8 cellular contexts compared by ENCODE assay signal in genomic region chr9:36102742-36103495, GRCh38. TPM values are rescaled to one million over a fixed set of nuclear protein-coding genes. Genes with fewer than 3 reads are reported as not detected.
DNase-seq lines count a peak whose midpoint lies in the region; ATAC-seq, FAIRE-seq and TF ChIP-seq lines count a peak whose summit lies in the region.

No MANE protein-coding gene starts in this region.

- DNase-seq in Daoy (ENCODE audit: low read depth): peak; percentile 89
- peak; percentile 52 for DNase-seq in NCI-H2196 treated with DMSO at 0.1 percent for 48 hours (lab: John Stamatoyannopoulos, UW; ENCODE audit: unreplicated experiment)
- DNase-seq in WTC11 (ENCODE audit: low spot score): peak; percentile 86
- DNase-seq in caudate nucleus (lab: John Stamatoyannopoulos, UW): peak in 55 of 61 donors; percentile 5 to 87 (median 46)
- peak; percentile 59 for DNase-seq in keratinocyte (ENCODE audit: low read depth, low spot score)
- peak; percentile 91 to 92 for DNase-seq in stimulated activated CD4-positive, alpha-beta T cell treated with anti-CD3 and anti-CD28 coated beads, Interleukin-2, amount 100 ng/mL, for 24 hours

- ATAC-seq in HG02642 (IDR thresholded peaks at IDR 0.05; ENCODE audit: poor library complexity, unreplicated experiment) (peak; percentile 74), WTC11 (peak; percentile 95), HG02870 (IDR thresholded peaks at IDR 0.05; ENCODE audit: unreplicated experiment) (no peak)

- H3K9ac ChIP-seq in keratinocyte (ENCODE audit: control insufficient read depth, extremely low read depth, insufficient read depth, low read length): no peak overlapping the region

- H3K4me2 ChIP-seq in keratinocyte (ENCODE audit: control insufficient read depth, extremely low read depth, insufficient read depth, low read depth, low read length): no peak overlapping the region

- H3K9me3 ChIP-seq in keratinocyte (ENCODE audit: control insufficient read depth, low read depth, low read length): no peaks in the 10 kb centered on the region

- no peaks in the 10 kb centered on the region for H3K27me3 Mint-ChIP-seq in WTC11 (ENCODE audit: low read depth)

- H3K27ac ChIP-seq in caudate nucleus (ENCODE audit: low read depth, low read length) (no peak overlapping the region), keratinocyte (ENCODE audit: control insufficient read depth, insufficient read depth, low read length) (peak overlapping the region; percentile 48)

- TF ChIP-seq CTCF in WTC11 (IDR thresholded peaks at IDR 0.05) (peak; percentile 49), keratinocyte (optimal IDR thresholded peaks at IDR 0.05 in 1 of 3, IDR thresholded peaks at IDR 0.05 in 1 of 3, conservative IDR thresholded peaks at IDR 0.05 in 1 of 3; ENCODE audit: extremely low read depth in 1 of 3, insufficient read depth in 2 of 3, low read length in 3 of 3) (peak; percentile 73 to 88 (median 81))

- CTCF ChIA-PET in WTC11 (lab: Charles Lee): interaction anchor here (0.6 to 7.7 kb wide), 25 partner anchors 10 to 239 kb away, joined by 3 to 131 read pairs (median 4); partner anchors contain the start of genes CCIN, CLTA and RECK

- no peaks in the 10 kb centered on the region for H3K79me2 ChIP-seq in keratinocyte (ENCODE audit: control insufficient read depth, insufficient read depth, low read length)

- no peak overlapping the region for H2AFZ ChIP-seq in keratinocyte (ENCODE audit: control insufficient read depth, low read length)

- H3K9me1 ChIP-seq in keratinocyte (ENCODE audit: control insufficient read depth, extremely low read depth, insufficient read depth, low read length): no peaks in the 10 kb centered on the region

- no peaks in the 10 kb centered on the region for H3K9me3 Mint-ChIP-seq in WTC11

- H3K27me3 ChIP-seq in keratinocyte (ENCODE audit: control insufficient read depth, extremely low read depth, insufficient read depth, low read length): no peaks in the 10 kb centered on the region

- dilution Hi-C loops in keratinocyte (cut with MboI; ENCODE audit: extremely low pct_ligation_motif_present, low sequenced_read_pairs): no loop called here

- no peak overlapping the region for H3K4me3 ChIP-seq in keratinocyte (ENCODE audit: control insufficient read depth in 2 of 3, extremely low read depth in 1 of 3, insufficient read depth in 2 of 3, low read depth in 1 of 3, low read length in 3 of 3)

- POLR2A ChIA-PET in WTC11 (lab: Charles Lee): interaction anchor here (1.0 to 1.8 kb wide), 2 partner anchors 60 to 88 kb away, joined by 3 to 6 read pairs; partner anchors contain the start of gene CLTA

- H3K36me3 ChIP-seq in keratinocyte (ENCODE audit: control insufficient read depth in 2 of 2, extremely low read depth in 1 of 2, insufficient read depth in 2 of 2, low read length in 2 of 2): no peaks in the 10 kb centered on the region

- peak overlapping the region; percentile 79 for H3K27ac Mint-ChIP-seq in WTC11

- peaks cover 8% of the 10 kb centered on the region for H3K4me1 ChIP-seq in keratinocyte (ENCODE audit: control insufficient read depth, extremely low read depth, insufficient read depth, low read length)

- no peaks in the 10 kb centered on the region for H4K20me1 ChIP-seq in keratinocyte (ENCODE audit: control insufficient read depth, extremely low read depth, insufficient read depth, low read length)

- H3K36me3 Mint-ChIP-seq in WTC11: no peaks in the 10 kb centered on the region

- H3K4me3 Mint-ChIP-seq in WTC11: no peak overlapping the region

- FAIRE-seq in keratinocyte (lab: Jason Lieb, UNC): peak; percentile 66

- H3K4me1 Mint-ChIP-seq in WTC11: peaks cover 24% of the 10 kb centered on the region

TF ChIP-seq in WTC11, 78 proteins besides CTCF, POLR2A, EP300 and RAD21 (continues in another document):
- TF ChIP-seq PRDM15 (CRISPR knock-in tag; IDR thresholded peaks at IDR 0.05): no peak
- no peak for TF ChIP-seq HMGA2 (CRISPR knock-in tag; IDR thresholded peaks at IDR 0.05)
- no peak for TF ChIP-seq SOX15 (CRISPR knock-in tag; IDR thresholded peaks at IDR 0.05)
- no peak for TF ChIP-seq ZSCAN18 (CRISPR knock-in tag; IDR thresholded peaks at IDR 0.05)
- TF ChIP-seq AR (CRISPR knock-in tag; IDR thresholded peaks at IDR 0.05): no peak
- no peak for TF ChIP-seq NR3C1 (CRISPR knock-in tag; conservative IDR thresholded peaks at IDR 0.05; ENCODE audit: low read depth)

RNA-seq across cellular contexts. Expression of gene GLIPR2, which starts 33.6 kb away (rescaled TPM):
- 27.8 and 29.9 TPM in 2 replicates for total RNA-seq in Daoy (2014; rRNA removed; shearing (Covaris generic))
- 3.7 to 6.3 TPM (median 5.3 TPM) in 3 replicates for total RNA-seq in WTC11 (2021)
- 3.7 to 6.1 TPM (median 4.1 TPM) in 3 replicates for polyA plus RNA-seq in keratinocyte
- polyA plus RNA-seq in keratinocyte (2011; ENCODE audit: low read depth): 0.36 TPM
- 4.2 and 4.7 TPM in 2 replicates for polyA plus RNA-seq in keratinocyte (2011; cell fraction: cytosol; rRNA removed)
- 3.5 and 3.6 TPM in 2 replicates for polyA plus RNA-seq in keratinocyte (2011; cell fraction: nucleus; rRNA removed)
- polyA plus RNA-seq in keratinocyte (2012; ENCODE audit: low replicate concordance): 0.89 and 2.8 TPM in 2 replicates
- 2.7 TPM in 2 of 3 replicates, not detected in the other for polyA minus RNA-seq in keratinocyte
- polyA minus RNA-seq in keratinocyte (2011; cell fraction: cytosol; rRNA and poly(A)+ RNA removed): 3.3 TPM
- polyA minus RNA-seq in keratinocyte (2011; cell fraction: nucleus; rRNA and poly(A)+ RNA removed): 0.70 and 0.95 TPM in 2 replicates
